Comparison of ENCODE assay signal across 14 cellular contexts in the genomic region with DNA sequence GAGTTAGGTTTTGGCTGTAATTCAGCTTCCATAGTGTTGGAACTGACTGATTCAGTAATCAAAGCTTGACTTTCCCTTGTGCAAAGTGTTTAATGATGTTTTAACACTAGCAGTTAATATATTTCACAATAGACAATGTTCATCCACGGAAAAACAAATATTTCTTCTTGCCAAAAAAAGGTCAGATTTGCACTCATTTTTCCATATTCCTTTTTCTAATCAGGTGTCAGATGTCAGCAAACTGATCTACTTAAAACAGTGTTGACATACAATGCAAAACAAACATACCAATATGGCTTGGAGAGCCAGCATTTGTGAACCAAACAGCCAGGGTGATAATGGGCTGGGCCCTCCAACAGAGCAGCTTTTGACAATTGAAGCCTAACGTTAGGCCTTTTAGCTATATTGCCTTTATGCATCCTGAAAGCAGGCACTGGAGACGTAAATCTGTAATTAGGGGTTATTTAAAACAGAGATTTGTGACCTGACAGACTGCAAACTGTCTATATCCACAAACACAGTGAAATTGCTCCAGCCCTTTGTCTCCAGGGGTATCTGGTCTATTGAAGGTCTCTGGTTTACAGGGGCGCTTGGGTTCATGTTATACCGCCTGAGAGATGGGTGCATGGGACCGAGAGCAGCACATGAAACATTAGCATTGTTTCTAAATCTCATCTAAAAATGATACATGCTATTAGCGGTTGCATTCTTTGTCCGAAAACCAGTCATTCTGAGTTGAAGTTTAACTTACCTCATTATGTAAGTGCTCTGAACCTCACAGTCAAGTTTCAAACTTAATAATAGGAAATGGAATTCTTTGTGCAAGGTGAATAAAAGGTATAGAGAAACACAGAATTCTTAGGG. TPM values are rescaled to one million over a fixed set of nuclear protein-coding genes. Genes with fewer than 3 reads are reported as not detected.
DNase-seq lines count a peak whose midpoint lies in the region; ATAC-seq and TF ChIP-seq lines count a peak whose summit lies in the region.
"Had no signal": no experiment of that assay in that cellular context is flagged by ENCODE, and none has a peak within 500 bp of the region (broad histone marks: within the 10 kb centered on the region; RNA-seq: fewer than 3 reads in every experiment).

No MANE protein-coding gene starts in this region.

- H3K27ac ChIP-seq in caudate nucleus (ENCODE audit: low read depth, low read length) = no peak overlapping the region
- H3K27ac ChIP-seq: HL-60, neutrophil had no signal

- no peak for TF ChIP-seq CTCF in GM10266 (IDR thresholded peaks at IDR 0.05; ENCODE audit: control insufficient read depth, insufficient read depth, low read depth, missing control alignments)

- ATAC-seq in GM18907 (IDR thresholded peaks at IDR 0.05; ENCODE audit: unreplicated experiment) = peak; percentile 78
- peak; percentile 64 for ATAC-seq in HG03565 (IDR thresholded peaks at IDR 0.05; ENCODE audit: unreplicated experiment)
- peak; percentile 53 for ATAC-seq in left lobe of liver
- ATAC-seq: PC-3 had no signal

- DNase-seq in NCI-H2171 treated with DMSO at 0.1 percent for 48 hours (lab: John Stamatoyannopoulos, UW) (peak; percentile 73), left lobe of liver (ENCODE audit: low spot score) (no peak), GM10266 (ENCODE audit: extremely low spot score) (no peak), caudate nucleus (lab: John Stamatoyannopoulos, UW) (no peak)
- no peak for DNase-seq in NK-92 treated with Interleukin-12 subunit alpha and Interleukin-12 subunit beta, amount 100 ng/mL, for 24 hours (lab: John Stamatoyannopoulos, UW)
- DNase-seq in activated CD4-positive, CD25-positive, alpha-beta regulatory T cell treated with anti-CD3 and anti-CD28 coated beads, Interleukin-2, amount 50 U/mL, for 72 hours = no peak
- DNase-seq: activated CD4-positive, alpha-beta T cell treated with anti-CD3 and anti-CD28 coated beads for 1 hour; activated T-cell treated with anti-CD3 and anti-CD28 coated beads, Interleukin-2, amount 50 U/mL, for 48 hours; BE2C; PC-3 had no signal

RNA-seq across cellular contexts. Expression of a gene that starts 7.1 kb away (rescaled TPM):
- 0.25 TPM for total RNA-seq in left lobe of liver
